In genomic region chr17:47720196-47720595, GRCh38 we compare ENCODE assay signal across 16 cellular contexts. TPM values are rescaled to one million over a fixed set of nuclear protein-coding genes. Genes with fewer than 3 reads are reported as not detected.
A peak's percentile ranks its signal among the peaks of the same experiment; 100 is the strongest.
DNase-seq lines count a peak whose midpoint lies in the region; ATAC-seq and TF ChIP-seq lines count a peak whose summit lies in the region.
"Had no signal": no experiment of that assay in that cellular context is flagged by ENCODE, and none has a peak within 500 bp of the region (broad histone marks: within the 10 kb centered on the region; RNA-seq: fewer than 3 reads in every experiment).

No MANE protein-coding gene starts in this region.

- peak overlapping the region; percentile 18 for H3K4me3 Mint-ChIP-seq in activated CD4-positive, alpha-beta T cell treated with anti-CD3 and anti-CD28 coated beads, Interleukin-2, amount 10 ng/mL, durations not matched to agents 7 days and 5 days
- H3K4me3 Mint-ChIP-seq in activated naive CD8-positive, alpha-beta T cell treated with anti-CD3 and anti-CD28 coated beads for 36 hours, result peak overlapping the region; percentile 71
- H3K4me3 Mint-ChIP-seq: endodermal cell, nephron had no signal

- H3K4me2 ChIP-seq in KMS-11 (peak overlapping the region; percentile 98), smooth muscle cell (peak overlapping the region; percentile 44)

- no peaks in the 10 kb centered on the region for H3K9me3 ChIP-seq in smooth muscle cell (replicated peaks; ENCODE audit: low read depth)

- H3K27ac ChIP-seq in KMS-11 (peak overlapping the region; percentile 45; the same call in 1 of the 2 replicates), smooth muscle cell (ENCODE audit: low read depth) (no peak overlapping the region)

- peaks cover 45% of the 10 kb centered on the region for H3K4me1 ChIP-seq in KMS-11 (ENCODE audit: low read depth, poor library complexity, severe bottlenecking)
- H3K4me1 ChIP-seq in smooth muscle cell (ENCODE audit: low read depth), result peaks cover 3% of the 10 kb centered on the region

- H4K20me1 ChIP-seq in KMS-11 (ENCODE audit: insufficient read depth), result no peaks in the 10 kb centered on the region
- no peaks in the 10 kb centered on the region for H4K20me1 ChIP-seq in smooth muscle cell (ENCODE audit: low read depth)

- H3K36me3 ChIP-seq in KMS-11 (ENCODE audit: insufficient read depth) (no peaks in the 10 kb centered on the region), smooth muscle cell (ENCODE audit: low read depth) (no peaks in the 10 kb centered on the region)

- H3K4me3 ChIP-seq in KMS-11 (IDR thresholded peaks at IDR 0.05; ENCODE audit: insufficient read depth, low read depth, low read length) (no peak overlapping the region), smooth muscle cell (no peak overlapping the region)

- POLR2A ChIA-PET in activated CD4-positive, alpha-beta T cell treated with anti-CD3 and anti-CD28 coated beads, Interleukin-2, amount 10 ng/mL, durations not matched to agents 7 days and 5 days (lab: Charles Lee), result no interaction called here

- peaks cover 78% of the 10 kb centered on the region for H3K4me1 Mint-ChIP-seq in activated CD4-positive, alpha-beta T cell treated with anti-CD3 and anti-CD28 coated beads, Interleukin-2, amount 10 ng/mL, durations not matched to agents 7 days and 5 days
- peaks cover 79% of the 10 kb centered on the region for H3K4me1 Mint-ChIP-seq in activated naive CD8-positive, alpha-beta T cell treated with anti-CD3 and anti-CD28 coated beads for 36 hours

- peak overlapping the region; percentile 26; the same call in 1 of the 2 replicates for H2AFZ ChIP-seq in KMS-11 (ENCODE audit: low read depth)
- H2AFZ ChIP-seq in smooth muscle cell (ENCODE audit: low read depth), result no peak overlapping the region

- TF ChIP-seq CTCF in KMS-11 (conservative IDR thresholded peaks at IDR 0.05; ENCODE audit: low read depth, low read length) (no peak), smooth muscle cell (IDR thresholded peaks at IDR 0.05; ENCODE audit: borderline replicate concordance, insufficient read depth, poor library complexity, severe bottlenecking) (no peak)

- no peak for ATAC-seq in GM18520 (IDR thresholded peaks at IDR 0.05; ENCODE audit: unreplicated experiment)

- DNase-seq in activated CD4-positive, alpha-beta T cell treated with anti-CD3 and anti-CD28 coated beads, Interleukin-2, amount 10 ng/mL, durations not matched to agents 7 days and 5 days, result no peak
- no peak for DNase-seq in activated CD4-positive, alpha-beta T cell treated with anti-CD3 and anti-CD28 coated beads for 1 hour
- DNase-seq in activated naive CD8-positive, alpha-beta T cell treated with anti-CD3 and anti-CD28 coated beads for 36 hours, result peak; percentile 52
- no peak for DNase-seq in smooth muscle cell (lab: John Stamatoyannopoulos, UW; ENCODE audit: unreplicated experiment)
- DNase-seq in NCI-H2107 (lab: John Stamatoyannopoulos, UW), result no peak
- no peak for DNase-seq in NCI-H446 (lab: John Stamatoyannopoulos, UW)
- DNase-seq: NCI-H146 had no signal

- peak overlapping the region; percentile 79 for H3K27ac Mint-ChIP-seq in activated CD4-positive, alpha-beta T cell treated with anti-CD3 and anti-CD28 coated beads, Interleukin-2, amount 10 ng/mL, durations not matched to agents 7 days and 5 days
- peak overlapping the region; percentile 99 for H3K27ac Mint-ChIP-seq in activated naive CD8-positive, alpha-beta T cell treated with anti-CD3 and anti-CD28 coated beads for 36 hours
- H3K27ac Mint-ChIP-seq: endodermal cell, memory B cell, nephron had no signal

- H3K27me3 Mint-ChIP-seq in activated CD4-positive, alpha-beta T cell treated with anti-CD3 and anti-CD28 coated beads, Interleukin-2, amount 10 ng/mL, durations not matched to agents 7 days and 5 days, result no peaks in the 10 kb centered on the region
- H3K27me3 Mint-ChIP-seq in activated naive CD8-positive, alpha-beta T cell treated with anti-CD3 and anti-CD28 coated beads for 36 hours, result no peaks in the 10 kb centered on the region

- CTCF ChIA-PET in activated CD4-positive, alpha-beta T cell treated with anti-CD3 and anti-CD28 coated beads, Interleukin-2, amount 10 ng/mL, durations not matched to agents 7 days and 5 days (lab: Charles Lee), result interaction anchor here (1.0 to 2.8 kb wide), 5 partner anchors 12 to 56 kb away, joined by 4 to 32 read pairs (median 6); partner anchors contain the start of gene TBX21

- H3K27me3 ChIP-seq in KMS-11 (ENCODE audit: insufficient read depth, low read depth), result no peaks in the 10 kb centered on the region
- H3K27me3 ChIP-seq in smooth muscle cell (ENCODE audit: low read depth), result no peaks in the 10 kb centered on the region

- H3K9ac ChIP-seq in KMS-11 (peak overlapping the region; percentile 14; the same call in 1 of the 2 replicates), smooth muscle cell (ENCODE audit: low read depth) (no peak overlapping the region)

- H3K79me2 ChIP-seq in KMS-11 (ENCODE audit: insufficient read depth, low read depth) (no peaks in the 10 kb centered on the region), smooth muscle cell (ENCODE audit: low read depth) (no peaks in the 10 kb centered on the region)

- 72% methylated on average over 11 of the region's 11 CpGs for WGBS in smooth muscle cell (ENCODE audit: low lambda C conversion rate)

- H3K9me3 Mint-ChIP-seq in activated CD4-positive, alpha-beta T cell treated with anti-CD3 and anti-CD28 coated beads, Interleukin-2, amount 10 ng/mL, durations not matched to agents 7 days and 5 days, result no peaks in the 10 kb centered on the region
- H3K9me3 Mint-ChIP-seq in activated naive CD8-positive, alpha-beta T cell treated with anti-CD3 and anti-CD28 coated beads for 36 hours, result no peaks in the 10 kb centered on the region
- H3K9me3 Mint-ChIP-seq: memory B cell, nephron had no signal

- H3K36me3 Mint-ChIP-seq in activated CD4-positive, alpha-beta T cell treated with anti-CD3 and anti-CD28 coated beads, Interleukin-2, amount 10 ng/mL, durations not matched to agents 7 days and 5 days (ENCODE audit: low read depth), result no peaks in the 10 kb centered on the region
- no peaks in the 10 kb centered on the region for H3K36me3 Mint-ChIP-seq in activated naive CD8-positive, alpha-beta T cell treated with anti-CD3 and anti-CD28 coated beads for 36 hours
- H3K36me3 Mint-ChIP-seq: memory B cell had no signal

- peaks cover 2% of the 10 kb centered on the region for H3F3A ChIP-seq in smooth muscle cell (ENCODE audit: low read depth)

RNA-seq across cellular contexts. Expression of gene TBX21, which starts 12.8 kb away (rescaled TPM):
- 10 to 100 TPM; 13.8 to 16.0 TPM for total RNA-seq in activated CD4-positive, alpha-beta T cell treated with anti-CD3 and anti-CD28 coated beads, Interleukin-2, amount 10 ng/mL, durations not matched to agents 7 days and 5 days
- 10 to 100 TPM; 61.7 to 61.9 TPM for total RNA-seq in activated naive CD8-positive, alpha-beta T cell treated with anti-CD3 and anti-CD28 coated beads for 36 hours
- not detected in 2 replicates for total RNA-seq in smooth muscle cell
- not detected in 2 replicates for polyA plus RNA-seq in smooth muscle cell
- total RNA-seq: A673, endodermal cell, M059J, pulmonary artery endothelial cell had no signal
- polyA plus RNA-seq: keratinocyte had no signal

RNA-seq across cellular contexts. Expression of gene TBKBP1, which starts 26.2 kb away (rescaled TPM):
- 1 to 10 TPM; 2.5 to 3.0 TPM for total RNA-seq in activated CD4-positive, alpha-beta T cell treated with anti-CD3 and anti-CD28 coated beads, Interleukin-2, amount 10 ng/mL, durations not matched to agents 7 days and 5 days
- 10 to 100 TPM; 11.7 to 11.9 TPM for total RNA-seq in activated naive CD8-positive, alpha-beta T cell treated with anti-CD3 and anti-CD28 coated beads for 36 hours
- 5.8 and 17.5 TPM in 2 replicates for total RNA-seq in smooth muscle cell
- polyA plus RNA-seq in smooth muscle cell, result 7.7 and 8.3 TPM in 2 replicates

Comparison
In these comparisons a context has a peak if more than half of its experiments do, and no peak if none do; other contexts are left out.
1. RNA of gene TBX21, which starts 12.8 kb away (total RNA-seq): 61.7 to 61.9 TPM in activated naive CD8-positive, alpha-beta T cell treated with anti-CD3 and anti-CD28 coated beads for 36 hours and 13.8 to 16.0 TPM in activated CD4-positive, alpha-beta T cell treated with anti-CD3 and anti-CD28 coated beads, Interleukin-2, amount 10 ng/mL, durations not matched to agents 7 days and 5 days; not detected in smooth muscle cell; every median in the first group is over 10 times any median in the second.